30 cellular contexts compared by ENCODE assay signal in genomic region chr1:115874497-115874896, GRCh38. TPM values are rescaled to one million over a fixed set of nuclear protein-coding genes. Genes with fewer than 3 reads are reported as not detected.
"Had no signal": no experiment of that assay in that cellular context is flagged by ENCODE, and none has a peak within 500 bp of the region (broad histone marks: within the 10 kb centered on the region; RNA-seq: fewer than 3 reads in every experiment).

No MANE protein-coding gene starts in this region.

- H3K27ac ChIP-seq: adrenal gland, heart right ventricle, lower lobe of right lung, neural progenitor cell, testis, transverse colon had no signal

- FAIRE-seq: endothelial cell of umbilical vein had no signal

- H3K4me3 ChIP-seq: adrenal gland, esophagus squamous epithelium, heart right ventricle, lower lobe of right lung, neural progenitor cell, testis, transverse colon had no signal

- H3K27me3 ChIP-seq: adrenal gland, neural progenitor cell, testis had no signal

- H2AFZ ChIP-seq: neural progenitor cell had no signal

- H3K4me1 ChIP-seq: adrenal gland, heart right ventricle, lower lobe of right lung, neural progenitor cell, testis, transverse colon had no signal

- DNase-seq: activated CD4-positive, alpha-beta T cell treated with anti-CD3 and anti-CD28 coated beads for 4 hours; activated CD4-positive, alpha-beta T cell treated with anti-CD3 and anti-CD28 coated beads, Interleukin-2, amount 50 U/mL, for 4 hours; activated CD8-positive, alpha-beta memory T cell treated with anti-CD3 and anti-CD28 coated beads for 24 hours; activated effector memory CD4-positive, alpha-beta T cell treated with anti-CD3 and anti-CD28 coated beads, Interleukin-2, amount 50 U/mL, for 16 hours; activated naive CD4-positive, alpha-beta T cell treated with anti-CD3 and anti-CD28 coated beads for 36 hours; activated naive CD8-positive, alpha-beta T cell treated with anti-CD3 and anti-CD28 coated beads for 36 hours; aorta; central memory CD4-positive, alpha-beta T cell; esophagus squamous epithelium; heart right ventricle; kidney glomerular epithelial cell; lower lobe of right lung; natural killer cell; occipital lobe; right cardiac atrium; stimulated activated CD4-positive, alpha-beta T cell treated with anti-CD3 and anti-CD28 coated beads, Interleukin-2, amount 100 ng/mL, for 48 hours; stimulated activated naive CD8-positive, alpha-beta T cell treated with anti-CD3 and anti-CD28 coated beads, Interleukin-15, Interleukin-2, amounts not matched to agents 100 U/mL and 50 U/mL, for 24 hours; T-helper 1 cell; testis; transverse colon had no signal

- H3K9me3 ChIP-seq: adrenal gland, esophagus squamous epithelium, heart right ventricle, lower lobe of right lung, testis, transverse colon had no signal

- H3K9ac ChIP-seq: neural progenitor cell had no signal

- H3K36me3 ChIP-seq: adrenal gland, esophagus squamous epithelium, heart right ventricle, lower lobe of right lung, neural progenitor cell, transverse colon had no signal

- ATAC-seq: heart right ventricle; left lobe of liver; lower lobe of right lung; natural killer cell; right cardiac atrium; stimulated activated naive CD8-positive, alpha-beta T cell treated with anti-CD3 and anti-CD28 coated beads, Interleukin-15, Interleukin-2, amounts not matched to agents 100 U/mL and 50 U/mL, for 24 hours had no signal

- H3K4me2 ChIP-seq: neural progenitor cell had no signal

RNA-seq across cellular contexts. Expression of gene NHLH2, which starts 33.6 kb away (rescaled TPM):
- total RNA-seq: activated naive CD4-positive, alpha-beta T cell treated with anti-CD3 and anti-CD28 coated beads for 36 hours; activated naive CD8-positive, alpha-beta T cell treated with anti-CD3 and anti-CD28 coated beads for 36 hours; activated T-helper 1 cell treated with anti-CD3 and anti-CD28 coated beads, Interleukin-12 subunit alpha, Interleukin-12 subunit beta, Interleukin-2, Interleukin-4 antibody, amounts not matched to agents 30 ng/mL and 10 ng/mL and 1 ng/mL, durations not matched to agents 14 hours and 24 hours and 36 hours; adrenal gland; aorta; endothelial cell of umbilical vein; glomerular endothelial cell; heart right ventricle; left lobe of liver; mononuclear cell; natural killer cell; pulmonary artery endothelial cell; right cardiac atrium; skeletal muscle tissue; transverse colon; urinary bladder had no signal
- polyA plus RNA-seq: adrenal gland, aorta, endothelial cell of umbilical vein, heart right ventricle, right cardiac atrium, urinary bladder had no signal
